ENCODE assay signal across 8 cellular contexts in the genomic region with DNA sequence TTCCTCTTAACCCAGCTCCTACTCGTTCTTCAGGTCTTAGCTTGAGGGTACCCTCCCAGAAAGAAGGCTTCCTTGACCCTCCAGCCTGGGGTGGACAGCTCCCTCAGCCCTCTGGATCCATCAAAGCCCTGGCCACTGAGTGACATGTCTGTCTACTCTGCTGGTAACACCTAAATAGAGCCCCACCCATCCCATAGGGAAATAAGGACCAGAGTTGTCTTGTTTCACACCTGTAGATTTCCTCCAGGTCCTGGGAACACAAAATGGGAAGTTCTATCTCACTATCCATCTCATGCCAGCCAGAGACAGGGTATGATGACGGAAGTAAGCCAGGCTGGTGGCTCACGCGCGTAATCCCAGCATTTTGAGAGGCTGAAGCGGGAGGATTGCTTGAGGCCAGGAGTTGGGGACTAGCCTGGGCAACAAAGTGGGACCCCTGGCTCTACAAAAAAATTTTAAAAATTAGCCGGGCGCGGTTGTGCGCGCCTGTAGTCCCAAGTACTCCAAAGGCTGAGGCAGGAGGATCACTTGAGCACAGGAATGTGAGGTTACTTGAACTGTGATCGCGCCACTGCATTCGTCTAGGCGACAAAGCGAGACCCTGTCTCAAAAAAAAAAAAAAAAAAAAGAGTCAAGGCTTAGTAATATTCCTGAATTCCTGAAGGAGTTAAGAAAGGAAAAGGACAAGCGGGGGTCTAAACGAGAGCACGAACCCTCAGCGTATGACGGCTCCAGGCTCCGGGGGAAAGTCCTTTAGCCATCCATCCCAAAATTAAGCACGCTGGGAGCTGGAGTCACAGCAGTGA. TPM values are rescaled to one million over a fixed set of nuclear protein-coding genes. Genes with fewer than 3 reads are reported as not detected.
DNase-seq lines count a peak whose midpoint lies in the region; ATAC-seq and TF ChIP-seq lines count a peak whose summit lies in the region.

No MANE protein-coding gene starts in this region.

- no CpG with 5 or more reads among the region's 23 CpGs for WGBS in trophoblast cell (ENCODE audit: extremely low coverage, insufficient coverage, insufficient read length)

- H3K79me1 ChIP-seq in trophoblast cell (ENCODE audit: low read length), result peaks cover 8% of the 10 kb centered on the region

- peaks cover 43 to 47% of the 10 kb centered on the region in 2 experiments for H3K36me3 ChIP-seq in trophoblast cell (ENCODE audit: control insufficient read depth in 1 of 2, insufficient read depth in 2 of 2, low read length in 2 of 2)

- H4K8ac ChIP-seq in trophoblast cell (ENCODE audit: low read depth, low read length), result peak overlapping the region; percentile 64

- peak overlapping the region; percentile 57 for H3K4ac ChIP-seq in trophoblast cell (ENCODE audit: low read depth, low read length)

- H3K27me3 ChIP-seq in trophoblast cell (ENCODE audit: insufficient read depth, low read length), result no peaks in the 10 kb centered on the region

- H4K91ac ChIP-seq in trophoblast cell (ENCODE audit: low read depth, low read length), result peak overlapping the region; percentile 41

- no peak overlapping the region for H3K23ac ChIP-seq in trophoblast cell (ENCODE audit: low read length)

- peaks cover 5 to 13% of the 10 kb centered on the region in 2 experiments for H3K4me1 ChIP-seq in trophoblast cell (ENCODE audit: control insufficient read depth in 1 of 2, insufficient read depth in 2 of 2, low read length in 2 of 2)

- no peak overlapping the region for H2BK120ac ChIP-seq in trophoblast cell (ENCODE audit: insufficient read depth, low read length, poor library complexity)

- no peak overlapping the region for H2AFZ ChIP-seq in trophoblast cell (ENCODE audit: insufficient read depth, low read length, poor library complexity)

- peak overlapping the region; percentile 47 for H3K14ac ChIP-seq in trophoblast cell (ENCODE audit: low read length)

- peak overlapping the region; percentile 70 for H3K4me3 ChIP-seq in WI38 (ENCODE audit: low read depth, low read length)
- peak overlapping the region; percentile 94 for H3K4me3 ChIP-seq in fibroblast of the aortic adventitia (ENCODE audit: low read depth, low read length)
- H3K4me3 ChIP-seq in trophoblast cell (ENCODE audit: low read depth, low read length), result peak overlapping the region; percentile 83

- peak overlapping the region; percentile 92 for H3K27ac ChIP-seq in trophoblast cell (ENCODE audit: low read depth, low read length)

- H3K79me2 ChIP-seq in trophoblast cell (ENCODE audit: control insufficient read depth, insufficient read depth, low read length, poor library complexity), result peaks cover 4% of the 10 kb centered on the region

- peak overlapping the region; percentile 45 for H4K12ac ChIP-seq in trophoblast cell (ENCODE audit: low read depth, low read length)

- in situ Hi-C loops in KBM-7 (cut with MboI; ENCODE audit: low pct_unique_long_range_greater_than_20kb, low sequenced_read_pairs), result no loop called here

- no peak for ATAC-seq in HG03469 (IDR thresholded peaks at IDR 0.05; ENCODE audit: unreplicated experiment)

- H2BK12ac ChIP-seq in trophoblast cell (ENCODE audit: low read length), result peak overlapping the region; percentile 1

- peak overlapping the region; percentile 24 for H2BK5ac ChIP-seq in trophoblast cell (ENCODE audit: low read depth, low read length, poor library complexity)

- H3K18ac ChIP-seq in trophoblast cell (ENCODE audit: low read length), result peak overlapping the region; percentile 10

- H3K9me3 ChIP-seq in trophoblast cell (ENCODE audit: insufficient read depth, low read depth, low read length), result no peaks in the 10 kb centered on the region

- H3K4me2 ChIP-seq in trophoblast cell (ENCODE audit: low read length), result peak overlapping the region; percentile 78

- peak; percentile 17 for DNase-seq in SIG-M5 treated with dmso at 0.1 percent for 504 hours (lab: John Stamatoyannopoulos, UW; ENCODE audit: unreplicated experiment)
- no peak for DNase-seq in SIG-M5 (lab: John Stamatoyannopoulos, UW)
- peak; percentile 43 for DNase-seq in fibroblast of the aortic adventitia (ENCODE audit: low read depth)
- DNase-seq in trophoblast cell, result peak in 1 of 2 donors; percentile 47
- DNase-seq in A172 (ENCODE audit: low spot score), result no peak
- DNase-seq in KBM-7, result no peak

- no peak for TF ChIP-seq CTCF in WI38 (IDR thresholded peaks at IDR 0.05; ENCODE audit: low read depth, low read length)
- no peak for TF ChIP-seq CTCF in fibroblast of the aortic adventitia (IDR thresholded peaks at IDR 0.05; ENCODE audit: insufficient read depth, low read length)

- H2AK5ac ChIP-seq in trophoblast cell (ENCODE audit: low read length), result peak overlapping the region; percentile 75

- H3K9ac ChIP-seq in trophoblast cell (ENCODE audit: low read length), result peak overlapping the region; percentile 90

RNA-seq across cellular contexts. Expression of gene CCDC97, which starts 0.5 kb away (rescaled TPM):
- total RNA-seq in fibroblast of the aortic adventitia (ENCODE audit: low replicate concordance), result 7.9 and 11.4 TPM in 2 replicates
- polyA plus RNA-seq in trophoblast cell (2013), result 24.7 and 26.3 TPM in 2 replicates
- 8.3 and 8.9 TPM in 2 replicates for total RNA-seq in A172 (2014; rRNA removed; shearing (Covaris generic))

RNA-seq across cellular contexts. Expression of gene TGFB1, which starts 44.3 kb away (rescaled TPM):
- total RNA-seq in fibroblast of the aortic adventitia (ENCODE audit: low replicate concordance), result 18.7 and 19.8 TPM in 2 replicates
- polyA plus RNA-seq in trophoblast cell (2013), result 140 and 142 TPM in 2 replicates
- 13.6 and 18.3 TPM in 2 replicates for total RNA-seq in A172 (2014; rRNA removed; shearing (Covaris generic))

RNA-seq across cellular contexts. Expression of gene HNRNPUL1, which starts 45.3 kb away (rescaled TPM):
- 98.4 and 108 TPM in 2 replicates for total RNA-seq in fibroblast of the aortic adventitia (ENCODE audit: low replicate concordance)
- polyA plus RNA-seq in trophoblast cell (2013), result 233 and 238 TPM in 2 replicates
- total RNA-seq in A172 (2014; rRNA removed; shearing (Covaris generic)), result 168 and 204 TPM in 2 replicates

RNA-seq across cellular contexts. Expression of gene B9D2, which starts 54.5 kb away (rescaled TPM):
- 0.25 and 4.5 TPM in 2 replicates for total RNA-seq in fibroblast of the aortic adventitia (ENCODE audit: low replicate concordance)
- 3.2 TPM in 2 replicates for polyA plus RNA-seq in trophoblast cell (2013)
- 4.5 and 13.5 TPM in 2 replicates for total RNA-seq in A172 (2014; rRNA removed; shearing (Covaris generic))

Comparison
In these comparisons a context has a peak if more than half of its experiments do, and no peak if none do; other contexts are left out.
1. DNase-seq: peak in SIG-M5 treated with dmso at 0.1 percent for 504 hours (single experiment) and fibroblast of the aortic adventitia (single experiment); none in SIG-M5 (single experiment), A172 (single experiment) and KBM-7 (single experiment).
2. Peak in every context shown above with its lines, with median percentiles within 50 percentile points of each other: H3K4me3 ChIP-seq.